In the genomic region with DNA sequence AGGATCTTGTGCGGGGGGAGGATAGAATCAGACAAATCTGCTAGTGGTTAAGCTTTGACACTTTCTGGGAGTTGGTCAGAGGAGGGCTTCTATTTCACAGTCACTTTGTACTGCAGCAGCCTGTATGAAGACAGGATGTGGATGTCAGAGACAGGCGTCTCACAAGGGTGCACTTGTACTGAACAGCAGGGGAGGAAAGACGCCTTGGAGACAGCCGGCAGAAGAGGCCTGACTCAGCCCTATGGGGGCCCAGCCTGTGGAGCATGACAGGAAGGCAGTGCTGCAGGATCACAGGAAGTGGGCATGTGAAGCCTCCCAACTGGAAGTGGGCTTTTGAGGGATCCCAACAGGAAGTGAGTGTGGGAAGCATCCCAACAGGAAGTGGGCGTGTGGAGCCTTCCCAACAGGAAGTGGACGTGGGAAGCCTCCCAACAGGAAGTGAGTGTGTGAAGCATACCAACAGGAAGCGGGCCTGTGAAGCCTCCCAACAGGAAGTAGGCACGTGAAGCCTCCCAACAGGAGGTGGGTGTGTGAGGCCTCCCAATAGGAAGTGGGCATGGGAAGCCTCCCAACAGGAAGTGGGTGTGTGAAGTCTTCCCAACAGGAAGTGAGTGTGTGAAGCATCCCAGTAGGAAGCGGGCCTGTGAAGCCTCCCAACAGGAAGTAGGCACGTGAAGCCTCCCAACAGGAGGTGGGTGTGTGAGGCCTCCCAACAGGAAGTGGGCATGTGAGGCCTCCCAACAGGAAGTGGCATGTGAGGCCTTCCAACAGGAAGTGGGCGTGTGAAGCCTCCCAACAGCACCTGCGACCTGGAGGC, we compare ENCODE assay signal across 8 cellular contexts.
DNase-seq lines count a peak whose midpoint lies in the region; ATAC-seq and TF ChIP-seq lines count a peak whose summit lies in the region.

No MANE protein-coding gene starts in this region.

- H3K4me1 ChIP-seq in DOHH2 (ENCODE audit: control insufficient read depth, low read length) (peaks cover 17% of the 10 kb centered on the region), SJCRH30 (no peaks in the 10 kb centered on the region), trophoblast cell (ENCODE audit: control insufficient read depth in 1 of 2, insufficient read depth in 2 of 2, low read length in 2 of 2) (no peaks in the 10 kb centered on the region)

- peak overlapping the region; percentile 50 for H3K27ac ChIP-seq in DOHH2 (ENCODE audit: low read depth, low read length)
- no peak overlapping the region for H3K27ac ChIP-seq in SJCRH30
- no peak overlapping the region for H3K27ac ChIP-seq in trophoblast cell (ENCODE audit: low read depth, low read length)

- H3K4me3 ChIP-seq in DOHH2 (ENCODE audit: low read length) (peak overlapping the region; percentile 26; the same call in 1 of the 2 replicates), SJCRH30 (no peak overlapping the region), trophoblast cell (ENCODE audit: low read depth, low read length) (no peak overlapping the region)

- H3K9ac ChIP-seq in trophoblast cell (ENCODE audit: low read length), result no peak overlapping the region

- no peak overlapping the region for H2BK5ac ChIP-seq in trophoblast cell (ENCODE audit: low read depth, low read length, poor library complexity)

- TF ChIP-seq CTCF in DOHH2 (IDR thresholded peaks at IDR 0.05; ENCODE audit: low read depth, low read length, poor library complexity, severe bottlenecking), result no peak

- peaks cover 35% of the 10 kb centered on the region for H3K4me1 Mint-ChIP-seq in activated naive CD8-positive, alpha-beta T cell treated with anti-CD3 and anti-CD28 coated beads, Interleukin-2, amount 50 U/mL, for 24 hours

- H3K9me3 ChIP-seq in DOHH2 (ENCODE audit: control insufficient read depth, insufficient read depth, low read length), result peaks cover 11% of the 10 kb centered on the region; the same call in 1 of the 2 replicates
- no peaks in the 10 kb centered on the region for H3K9me3 ChIP-seq in SJCRH30 (replicated peaks)
- H3K9me3 ChIP-seq in trophoblast cell (ENCODE audit: insufficient read depth, low read depth, low read length), result peaks cover 7% of the 10 kb centered on the region

- H2BK120ac ChIP-seq in trophoblast cell (ENCODE audit: insufficient read depth, low read length, poor library complexity), result no peak overlapping the region

- H3K4ac ChIP-seq in trophoblast cell (ENCODE audit: low read depth, low read length), result no peak overlapping the region

- no peak overlapping the region for H3K18ac ChIP-seq in trophoblast cell (ENCODE audit: low read length)

- no peak overlapping the region for H4K12ac ChIP-seq in trophoblast cell (ENCODE audit: low read depth, low read length)

- no peak overlapping the region for H2AK5ac ChIP-seq in trophoblast cell (ENCODE audit: low read length)

- no peaks in the 10 kb centered on the region for H3K79me1 ChIP-seq in trophoblast cell (ENCODE audit: low read length)

- H3K4me2 ChIP-seq in DOHH2 (ENCODE audit: low read length) (peak overlapping the region; percentile 30; the same call in 1 of the 2 replicates), trophoblast cell (ENCODE audit: low read length) (no peak overlapping the region)

- H2AFZ ChIP-seq in trophoblast cell (ENCODE audit: insufficient read depth, low read length, poor library complexity), result no peak overlapping the region

- H3K9me2 ChIP-seq in DOHH2 (replicated peaks; ENCODE audit: control insufficient read depth, low read length), result no peaks in the 10 kb centered on the region

- no peaks in the 10 kb centered on the region for H3K27me3 ChIP-seq in DOHH2 (ENCODE audit: control insufficient read depth, low read length)
- no peaks in the 10 kb centered on the region for H3K27me3 ChIP-seq in SJCRH30
- no peaks in the 10 kb centered on the region for H3K27me3 ChIP-seq in trophoblast cell (ENCODE audit: insufficient read depth, low read length)

- peak overlapping the region; percentile 13 for H4K8ac ChIP-seq in trophoblast cell (ENCODE audit: low read depth, low read length)

- H3K9me3 Mint-ChIP-seq in activated naive CD8-positive, alpha-beta T cell treated with anti-CD3 and anti-CD28 coated beads, Interleukin-2, amount 50 U/mL, for 24 hours, result peaks cover 19% of the 10 kb centered on the region

- H3F3A ChIP-seq in DOHH2 (ENCODE audit: control insufficient read depth, insufficient read depth), result no peaks in the 10 kb centered on the region

- no CpG with 5 or more reads among the region's 12 CpGs for WGBS in trophoblast cell (ENCODE audit: extremely low coverage, insufficient coverage, insufficient read length)

- peak; percentile 54 for ATAC-seq in activated naive CD8-positive, alpha-beta T cell treated with anti-CD3 and anti-CD28 coated beads, Interleukin-2, amount 50 U/mL, for 24 hours
- ATAC-seq in GM21576 (IDR thresholded peaks at IDR 0.05; ENCODE audit: unreplicated experiment), result no peak
- no peak for ATAC-seq in GM21786 (IDR thresholded peaks at IDR 0.05; ENCODE audit: unreplicated experiment)

- peaks cover 17% of the 10 kb centered on the region for H3K36me3 Mint-ChIP-seq in activated naive CD8-positive, alpha-beta T cell treated with anti-CD3 and anti-CD28 coated beads, Interleukin-2, amount 50 U/mL, for 24 hours (ENCODE audit: low read depth)

- peak overlapping the region; percentile 55 for H3K4me3 Mint-ChIP-seq in activated naive CD8-positive, alpha-beta T cell treated with anti-CD3 and anti-CD28 coated beads, Interleukin-2, amount 50 U/mL, for 24 hours

- no peaks in the 10 kb centered on the region for H3K27me3 Mint-ChIP-seq in activated naive CD8-positive, alpha-beta T cell treated with anti-CD3 and anti-CD28 coated beads, Interleukin-2, amount 50 U/mL, for 24 hours

- H4K20me1 ChIP-seq in DOHH2 (ENCODE audit: control insufficient read depth, insufficient read depth, low read depth, low read length), result no peaks in the 10 kb centered on the region

- H3K36me3 ChIP-seq in DOHH2 (ENCODE audit: control insufficient read depth, low read length), result peaks cover 3% of the 10 kb centered on the region; the same call in 1 of the 2 replicates
- no peaks in the 10 kb centered on the region for H3K36me3 ChIP-seq in SJCRH30
- no peaks in the 10 kb centered on the region for H3K36me3 ChIP-seq in trophoblast cell (ENCODE audit: control insufficient read depth in 1 of 2, insufficient read depth in 2 of 2, low read length in 2 of 2)

- no peak overlapping the region for H4K91ac ChIP-seq in trophoblast cell (ENCODE audit: low read depth, low read length)

- no peak overlapping the region for H3K14ac ChIP-seq in trophoblast cell (ENCODE audit: low read length)

- no peak overlapping the region for H2BK12ac ChIP-seq in trophoblast cell (ENCODE audit: low read length)

- peak; percentile 25 to 37 for DNase-seq in SJCRH30
- DNase-seq in activated naive CD8-positive, alpha-beta T cell treated with anti-CD3 and anti-CD28 coated beads, Interleukin-2, amount 50 U/mL, for 24 hours, result peak; percentile 20
- DNase-seq in trophoblast cell, result no peak
- DNase-seq in NCI-H146 (lab: John Stamatoyannopoulos, UW), result no peak
- no peak for DNase-seq in NCI-H1417 (lab: John Stamatoyannopoulos, UW)

- H3K27ac Mint-ChIP-seq in activated naive CD8-positive, alpha-beta T cell treated with anti-CD3 and anti-CD28 coated beads, Interleukin-2, amount 50 U/mL, for 24 hours, result peak overlapping the region; percentile 97

- H3K79me2 ChIP-seq in DOHH2 (ENCODE audit: control insufficient read depth, low read length) (no peaks in the 10 kb centered on the region), trophoblast cell (ENCODE audit: control insufficient read depth, insufficient read depth, low read length, poor library complexity) (no peaks in the 10 kb centered on the region)

- no peak overlapping the region for H3K23ac ChIP-seq in trophoblast cell (ENCODE audit: low read length)

Comparison
In these comparisons a context has a peak if more than half of its experiments do, and no peak if none do; other contexts are left out.
1. DNase-seq: peak in SJCRH30 (2 of 2) and activated naive CD8-positive, alpha-beta T cell treated with anti-CD3 and anti-CD28 coated beads, Interleukin-2, amount 50 U/mL, for 24 hours (single experiment); none in trophoblast cell (0 of 2), NCI-H146 (single experiment) and NCI-H1417 (0 of 3).